1 cellular context compared by ENCODE assay signal in genomic region chr11:108616549-108616948, GRCh38.
TF ChIP-seq lines count a peak whose summit lies in the region.

No MANE protein-coding gene starts in this region.

TF ChIP-seq in K562, 482 proteins besides CTCF, POLR2A, EP300 and RAD21:
- TF ChIP-seq FOSL1 (tag; conservative IDR thresholded peaks at IDR 0.05), result peak; percentile 82
- TF ChIP-seq TFAM (CRISPR knock-in tag; conservative IDR thresholded peaks at IDR 0.05), result no peak
- TF ChIP-seq MEF2A (IDR thresholded peaks at IDR 0.05; ENCODE audit: control insufficient read depth, low read depth, low read length), result no peak
- no peak for TF ChIP-seq ZNF384 (IDR thresholded peaks at IDR 0.05; ENCODE audit: low read depth, low read length)
- TF ChIP-seq TAF1 (IDR thresholded peaks at IDR 0.05; ENCODE audit: control insufficient read depth, extremely low read depth, insufficient read depth, low read length, severe bottlenecking), result no peak
- TF ChIP-seq ZNF232 (CRISPR knock-in tag; IDR thresholded peaks at IDR 0.05), result no peak
- TF ChIP-seq GABPA (tag; conservative IDR thresholded peaks at IDR 0.05; ENCODE audit: low read depth), result no peak
- TF ChIP-seq ZNF668 (CRISPR knock-in tag; IDR thresholded peaks at IDR 0.05), result no peak
- TF ChIP-seq SOX6 (IDR thresholded peaks at IDR 0.05), result peak; percentile 60
- peak; percentile 79 for TF ChIP-seq ATF3 (IDR thresholded peaks at IDR 0.05)
- TF ChIP-seq ATF3 (CRISPR knock-in tag; conservative IDR thresholded peaks at IDR 0.05), result no peak
- no peak for TF ChIP-seq BDP1 (IDR thresholded peaks at IDR 0.05; ENCODE audit: insufficient read depth, insufficient read length)
- no peak for TF ChIP-seq ZNF395 (CRISPR knock-in tag; IDR thresholded peaks at IDR 0.05)
- no peak for TF ChIP-seq DEAF1 (CRISPR knock-in tag; IDR thresholded peaks at IDR 0.05)
- no peak for TF ChIP-seq CHCHD3 (CRISPR knock-in tag; IDR thresholded peaks at IDR 0.05)
- no peak for TF ChIP-seq CEBPG (CRISPR knock-in tag; IDR thresholded peaks at IDR 0.05)
- peak in 1 of 2 experiments; percentile 32; a peak in 1 of 4 replicates for TF ChIP-seq CEBPG (tag; conservative IDR thresholded peaks at IDR 0.05 in 1 of 2, IDR thresholded peaks at IDR 0.05 in 1 of 2)
